ENCODE assay signal across 8 cellular contexts in genomic region chr3:90091557-90091956, GRCh38.
DNase-seq lines count a peak whose midpoint lies in the region; ATAC-seq and TF ChIP-seq lines count a peak whose summit lies in the region.

No MANE protein-coding gene starts in this region.

- H3K4me3 Mint-ChIP-seq in activated CD8-positive, alpha-beta T cell treated with anti-CD3 and anti-CD28 coated beads for 36 hours, result no peak overlapping the region
- H3K4me3 Mint-ChIP-seq in activated CD8-positive, alpha-beta T cell treated with anti-CD3 and anti-CD28 coated beads, Interleukin-2, amount 10 ng/mL, durations not matched to agents 7 days and 5 days, result no peak overlapping the region
- no peak overlapping the region for H3K4me3 Mint-ChIP-seq in activated CD4-positive, alpha-beta T cell treated with anti-CD3 and anti-CD28 coated beads, Interleukin-2, amount 10 ng/mL, durations not matched to agents 7 days and 5 days

- H3K27ac Mint-ChIP-seq in activated CD8-positive, alpha-beta T cell treated with anti-CD3 and anti-CD28 coated beads for 36 hours, result no peak overlapping the region
- H3K27ac Mint-ChIP-seq in activated CD8-positive, alpha-beta T cell treated with anti-CD3 and anti-CD28 coated beads, Interleukin-2, amount 10 ng/mL, durations not matched to agents 7 days and 5 days, result no peak overlapping the region
- H3K27ac Mint-ChIP-seq in activated CD4-positive, alpha-beta T cell treated with anti-CD3 and anti-CD28 coated beads, Interleukin-2, amount 10 ng/mL, durations not matched to agents 7 days and 5 days, result no peak overlapping the region

- H3K27ac ChIP-seq in heart right ventricle, result no peak overlapping the region

- no peak for ATAC-seq in activated CD8-positive, alpha-beta T cell treated with anti-CD3 and anti-CD28 coated beads for 36 hours
- no peak for ATAC-seq in activated CD8-positive, alpha-beta T cell treated with anti-CD3 and anti-CD28 coated beads, Interleukin-2, amount 10 ng/mL, durations not matched to agents 7 days and 5 days
- ATAC-seq in heart right ventricle, result peak in 6 of 8 donors; percentile 64 to 78 (median 74)
- no peak for ATAC-seq in GM21360 (IDR thresholded peaks at IDR 0.05; ENCODE audit: unreplicated experiment)

- CTCF ChIA-PET in activated CD8-positive, alpha-beta T cell treated with anti-CD3 and anti-CD28 coated beads for 36 hours (lab: Charles Lee), result interaction anchor here (0.9 kb wide), 1 partner anchor 167 kb away, joined by 4 read pairs; no protein-coding TSS in a partner anchor
- CTCF ChIA-PET in activated CD8-positive, alpha-beta T cell treated with anti-CD3 and anti-CD28 coated beads, Interleukin-2, amount 10 ng/mL, durations not matched to agents 7 days and 5 days (lab: Charles Lee), result no interaction called here
- CTCF ChIA-PET in activated CD4-positive, alpha-beta T cell treated with anti-CD3 and anti-CD28 coated beads, Interleukin-2, amount 10 ng/mL, durations not matched to agents 7 days and 5 days (lab: Charles Lee), result no interaction called here

- H3K36me3 Mint-ChIP-seq in activated CD8-positive, alpha-beta T cell treated with anti-CD3 and anti-CD28 coated beads for 36 hours (ENCODE audit: low read depth), result no peaks in the 10 kb centered on the region
- no peaks in the 10 kb centered on the region for H3K36me3 Mint-ChIP-seq in activated CD8-positive, alpha-beta T cell treated with anti-CD3 and anti-CD28 coated beads, Interleukin-2, amount 10 ng/mL, durations not matched to agents 7 days and 5 days (ENCODE audit: low read depth)
- no peaks in the 10 kb centered on the region for H3K36me3 Mint-ChIP-seq in activated CD4-positive, alpha-beta T cell treated with anti-CD3 and anti-CD28 coated beads, Interleukin-2, amount 10 ng/mL, durations not matched to agents 7 days and 5 days (ENCODE audit: low read depth)

- in situ Hi-C loops in SK-MEL-5 (cut with HindIII; ENCODE audit: low pct_unique_long_range_greater_than_20kb, low sequenced_read_pairs), result no loop called here

- H3K9me3 ChIP-seq in heart right ventricle, result no peaks in the 10 kb centered on the region

- TF ChIP-seq CTCF in activated CD8-positive, alpha-beta T cell treated with anti-CD3 and anti-CD28 coated beads for 36 hours (IDR thresholded peaks at IDR 0.05), result peak; percentile 42
- peak; percentile 21 to 71 (median 52) for TF ChIP-seq CTCF in heart right ventricle (IDR thresholded peaks at IDR 0.05)

- H3K4me1 ChIP-seq in heart right ventricle, result peaks cover 0 to 4% (median 0%) of the 10 kb centered on the region in 9 donors

- WGBS in heart right ventricle, 2 donors, result 14 to 16% methylated on average over 2 of the region's 2 CpGs

- POLR2A ChIA-PET in activated CD8-positive, alpha-beta T cell treated with anti-CD3 and anti-CD28 coated beads for 36 hours (lab: Charles Lee), result no interaction called here
- POLR2A ChIA-PET in activated CD8-positive, alpha-beta T cell treated with anti-CD3 and anti-CD28 coated beads, Interleukin-2, amount 10 ng/mL, durations not matched to agents 7 days and 5 days (lab: Charles Lee), result no interaction called here
- POLR2A ChIA-PET in activated CD4-positive, alpha-beta T cell treated with anti-CD3 and anti-CD28 coated beads, Interleukin-2, amount 10 ng/mL, durations not matched to agents 7 days and 5 days (lab: Charles Lee), result no interaction called here

- H3K4me1 Mint-ChIP-seq in activated CD8-positive, alpha-beta T cell treated with anti-CD3 and anti-CD28 coated beads for 36 hours (ENCODE audit: low read depth), result no peaks in the 10 kb centered on the region
- no peaks in the 10 kb centered on the region for H3K4me1 Mint-ChIP-seq in activated CD8-positive, alpha-beta T cell treated with anti-CD3 and anti-CD28 coated beads, Interleukin-2, amount 10 ng/mL, durations not matched to agents 7 days and 5 days (ENCODE audit: low read depth)
- H3K4me1 Mint-ChIP-seq in activated CD4-positive, alpha-beta T cell treated with anti-CD3 and anti-CD28 coated beads, Interleukin-2, amount 10 ng/mL, durations not matched to agents 7 days and 5 days, result no peaks in the 10 kb centered on the region

- no peaks in the 10 kb centered on the region for H3K36me3 ChIP-seq in heart right ventricle

- no peak overlapping the region for H3K4me3 ChIP-seq in Jurkat, Clone E6-1 (ENCODE audit: low read length)
- H3K4me3 ChIP-seq in heart right ventricle, result no peak overlapping the region

- no peaks in the 10 kb centered on the region for H3K27me3 ChIP-seq in heart right ventricle

- peaks cover 2% of the 10 kb centered on the region for H3K9me3 Mint-ChIP-seq in activated CD8-positive, alpha-beta T cell treated with anti-CD3 and anti-CD28 coated beads for 36 hours
- peaks cover 4% of the 10 kb centered on the region for H3K9me3 Mint-ChIP-seq in activated CD8-positive, alpha-beta T cell treated with anti-CD3 and anti-CD28 coated beads, Interleukin-2, amount 10 ng/mL, durations not matched to agents 7 days and 5 days (ENCODE audit: insufficient read depth)
- H3K9me3 Mint-ChIP-seq in activated CD4-positive, alpha-beta T cell treated with anti-CD3 and anti-CD28 coated beads, Interleukin-2, amount 10 ng/mL, durations not matched to agents 7 days and 5 days, result no peaks in the 10 kb centered on the region

- no peak for DNase-seq in activated CD8-positive, alpha-beta T cell treated with anti-CD3 and anti-CD28 coated beads for 36 hours
- DNase-seq in activated CD8-positive, alpha-beta T cell treated with anti-CD3 and anti-CD28 coated beads, Interleukin-2, amount 10 ng/mL, durations not matched to agents 7 days and 5 days, result no peak
- DNase-seq in Jurkat, Clone E6-1 (ENCODE audit: low read depth, low spot score), result peak; percentile 15
- DNase-seq in SK-MEL-5 (ENCODE audit: low read depth, low spot score) (peak; percentile 59), heart right ventricle (peak in 1 of 2 donors; percentile 17), stromal cell of bone marrow (ENCODE audit: low read depth) (peak; percentile 47)
- no peak for DNase-seq in activated CD4-positive, alpha-beta T cell treated with anti-CD3 and anti-CD28 coated beads, Interleukin-2, amount 10 ng/mL, durations not matched to agents 7 days and 5 days

- no peaks in the 10 kb centered on the region for H3K27me3 Mint-ChIP-seq in activated CD8-positive, alpha-beta T cell treated with anti-CD3 and anti-CD28 coated beads for 36 hours
- H3K27me3 Mint-ChIP-seq in activated CD8-positive, alpha-beta T cell treated with anti-CD3 and anti-CD28 coated beads, Interleukin-2, amount 10 ng/mL, durations not matched to agents 7 days and 5 days (ENCODE audit: low read depth), result no peaks in the 10 kb centered on the region
- no peaks in the 10 kb centered on the region for H3K27me3 Mint-ChIP-seq in activated CD4-positive, alpha-beta T cell treated with anti-CD3 and anti-CD28 coated beads, Interleukin-2, amount 10 ng/mL, durations not matched to agents 7 days and 5 days

- intact Hi-C loops in activated CD8-positive, alpha-beta T cell treated with anti-CD3 and anti-CD28 coated beads for 36 hours (cut with micrococcal nuclease), result no loop called here
- intact Hi-C loops in heart right ventricle (cut with DNase I), result loop anchor here in 6 of 10 donors (5.0 to 10.0 kb wide), 4 partner anchors 227 to 1889 kb away; no protein-coding TSS in a partner anchor

Comparison
In these comparisons a context has a peak if more than half of its experiments do, and no peak if none do; other contexts are left out.
1. ATAC-seq: peak in heart right ventricle (6 of 8); none in activated CD8-positive, alpha-beta T cell treated with anti-CD3 and anti-CD28 coated beads for 36 hours (single experiment), activated CD8-positive, alpha-beta T cell treated with anti-CD3 and anti-CD28 coated beads, Interleukin-2, amount 10 ng/mL, durations not matched to agents 7 days and 5 days (single experiment) and GM21360 (single experiment).
2. DNase-seq: peak in Jurkat, Clone E6-1 (single experiment), SK-MEL-5 (single experiment) and stromal cell of bone marrow (single experiment); none in activated CD8-positive, alpha-beta T cell treated with anti-CD3 and anti-CD28 coated beads for 36 hours (single experiment), activated CD8-positive, alpha-beta T cell treated with anti-CD3 and anti-CD28 coated beads, Interleukin-2, amount 10 ng/mL, durations not matched to agents 7 days and 5 days (single experiment) and activated CD4-positive, alpha-beta T cell treated with anti-CD3 and anti-CD28 coated beads, Interleukin-2, amount 10 ng/mL, durations not matched to agents 7 days and 5 days (single experiment).